Comparison of ENCODE assay signal across 8 cellular contexts in genomic region chr17:78379134-78379497, GRCh38. TPM values are rescaled to one million over a fixed set of nuclear protein-coding genes. Genes with fewer than 3 reads are reported as not detected.
DNase-seq lines count a peak whose midpoint lies in the region; ATAC-seq and TF ChIP-seq lines count a peak whose summit lies in the region.

No MANE protein-coding gene starts in this region.

- 10% methylated on average over 7 of the region's 7 CpGs for WGBS in thymus

- H3K4me1 ChIP-seq in thymus (ENCODE audit: control insufficient read depth, insufficient read depth, low read length) = peaks cover 20% of the 10 kb centered on the region

- no peaks in the 10 kb centered on the region for H3K9me3 ChIP-seq in thymus (ENCODE audit: control insufficient read depth)

- H3K27ac ChIP-seq in HL-60 (replicated peaks) (peak overlapping the region; percentile 72), angular gyrus (ENCODE audit: low read depth, low read length) (peak overlapping the region; percentile 90), thymus (ENCODE audit: low read depth) (peak overlapping the region; percentile 92)

- no peak for ATAC-seq in GM21515 (IDR thresholded peaks at IDR 0.05; ENCODE audit: unreplicated experiment)

- DNase-seq in A172 (ENCODE audit: low spot score) (peak; percentile 70), HL-60 (ENCODE audit: low read depth in 1 of 2, low spot score in 1 of 2) (no peak), kidney tubule cell (ENCODE audit: low spot score) (peak; percentile 87), hypothalamus (lab: John Stamatoyannopoulos, UW) (no peak), cerebellar cortex (ENCODE audit: low spot score) (no peak)

- H3K4me3 ChIP-seq in HL-60 (replicated peaks; ENCODE audit: insufficient read depth, low read length) (peak overlapping the region; percentile 96), thymus (ENCODE audit: low read length) (peak overlapping the region; percentile 93)

- H3K27me3 ChIP-seq in HL-60 (ENCODE audit: insufficient read depth, poor library complexity, severe bottlenecking) = no peaks in the 10 kb centered on the region
- H3K27me3 ChIP-seq in thymus (ENCODE audit: control insufficient read depth, insufficient read depth) = no peaks in the 10 kb centered on the region

- no peak for TF ChIP-seq CTCF in HL-60 (IDR thresholded peaks at IDR 0.05; ENCODE audit: insufficient read depth, low read length)

- H3K36me3 ChIP-seq in thymus (ENCODE audit: control insufficient read depth, insufficient read depth) = no peaks in the 10 kb centered on the region

RNA-seq across cellular contexts. Expression of gene PGS1, which starts 0.7 kb away (rescaled TPM):
- 25.6 and 40.1 TPM in 2 replicates for total RNA-seq in A172 (2014; rRNA removed; shearing (Covaris generic))
- polyA plus RNA-seq in thymus = 32.1 TPM

RNA-seq across cellular contexts. Expression of gene SOCS3, which starts 19.2 kb away (rescaled TPM):
- 51.0 and 60.2 TPM in 2 replicates for total RNA-seq in A172 (2014; rRNA removed; shearing (Covaris generic))
- 126 TPM for polyA plus RNA-seq in thymus

Comparison
In these comparisons a context has a peak if more than half of its experiments do, and no peak if none do; other contexts are left out.
1. DNase-seq: peak in A172 (single experiment) and kidney tubule cell (single experiment); none in HL-60 (0 of 2), hypothalamus (0 of 51) and cerebellar cortex (single experiment).
2. Peak in every context shown above with its lines, with median percentiles within 50 percentile points of each other: H3K27ac ChIP-seq.